In the genomic region with DNA sequence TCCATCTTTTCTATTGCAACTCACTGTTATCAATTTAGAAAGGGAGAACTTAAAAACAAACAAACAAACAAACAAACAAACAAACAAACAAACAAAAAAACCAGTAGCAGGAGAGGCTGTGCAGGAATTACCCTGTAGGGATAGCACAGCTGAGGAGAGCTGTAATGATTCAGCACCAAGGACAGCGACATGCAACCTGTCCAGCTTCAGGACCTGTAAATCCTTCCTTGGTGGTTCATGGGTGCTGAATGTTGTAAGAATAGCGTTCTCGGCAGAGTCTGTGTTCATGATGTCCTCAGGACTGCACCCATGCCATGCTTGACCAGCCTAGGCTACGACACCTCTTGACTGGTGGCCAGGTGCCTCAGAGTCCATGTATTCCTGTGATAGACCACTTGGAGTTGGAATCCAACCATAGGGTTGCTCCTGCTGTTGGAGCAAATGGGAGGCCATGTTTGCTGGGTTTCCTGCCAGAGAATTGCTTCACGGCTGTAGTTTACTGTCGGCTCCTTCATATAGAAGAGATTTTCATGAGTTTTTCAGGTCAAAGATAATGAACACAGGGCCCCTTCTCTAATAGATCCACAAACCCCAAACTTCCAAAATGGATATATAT, we compare ENCODE assay signal across 9 cellular contexts.
DNase-seq lines count a peak whose midpoint lies in the region; ATAC-seq and TF ChIP-seq lines count a peak whose summit lies in the region.
"Had no signal": no experiment of that assay in that cellular context is flagged by ENCODE, and none has a peak within 500 bp of the region (broad histone marks: within the 10 kb centered on the region; RNA-seq: fewer than 3 reads in every experiment).

No MANE protein-coding gene starts in this region.

- no peak overlapping the region for H3K27ac ChIP-seq in thyroid gland

- peak; percentile 77 for ATAC-seq in WTC11
- ATAC-seq in left ventricle myocardium superior, result peak; percentile 75
- no peak for ATAC-seq in GM21367 (IDR thresholded peaks at IDR 0.05; ENCODE audit: unreplicated experiment)
- no peak for ATAC-seq in HG02588 (IDR thresholded peaks at IDR 0.05; ENCODE audit: unreplicated experiment)

- 47 to 57% methylated on average over 6 of the region's 6 CpGs for WGBS in thyroid gland, 2 donors

- H3K4me3 Mint-ChIP-seq in WTC11, result no peak overlapping the region
- H3K4me3 Mint-ChIP-seq: activated naive CD4-positive, alpha-beta T cell treated with anti-CD3 and anti-CD28 coated beads, Interleukin-2, amount 50 U/mL, for 24 hours had no signal

- intact Hi-C loops in left ventricle myocardium superior (cut with micrococcal nuclease), result no loop called here
- intact Hi-C loops in thyroid gland (cut with DNase I), result no loop called here

- H3K27me3 Mint-ChIP-seq in WTC11 (ENCODE audit: low read depth), result no peaks in the 10 kb centered on the region; the same call in 1 of the 2 replicates
- H3K27me3 Mint-ChIP-seq: activated naive CD4-positive, alpha-beta T cell treated with anti-CD3 and anti-CD28 coated beads, Interleukin-2, amount 50 U/mL, for 24 hours had no signal

- CTCF ChIA-PET in HEK293T (lab: Yijun Ruan, JAX), result interaction anchor here (0.6 kb wide), 1 partner anchor 134 kb away, joined by 3 read pairs; no protein-coding TSS in a partner anchor
- CTCF ChIA-PET in WTC11 (lab: Charles Lee), result interaction anchor here (1.5 kb wide), 1 partner anchor 186 kb away, joined by 4 read pairs; no protein-coding TSS in a partner anchor

- POLR2A ChIA-PET in HEK293T (lab: Yijun Ruan, JAX) (no interaction called here), WTC11 (lab: Charles Lee) (interaction anchor here (0.5 to 0.6 kb wide), 2 partner anchors 30 to 292 kb away, joined by 3 to 6 read pairs; no protein-coding TSS in a partner anchor)

- peaks cover 25% of the 10 kb centered on the region for H3K4me1 Mint-ChIP-seq in WTC11
- H3K4me1 Mint-ChIP-seq: activated naive CD4-positive, alpha-beta T cell treated with anti-CD3 and anti-CD28 coated beads, Interleukin-2, amount 50 U/mL, for 24 hours had no signal

- TF ChIP-seq CTCF in WTC11 (IDR thresholded peaks at IDR 0.05), result no peak
- TF ChIP-seq CTCF in thyroid gland (IDR thresholded peaks at IDR 0.05), result no peak

- no peak overlapping the region for H3K27ac Mint-ChIP-seq in WTC11
- H3K27ac Mint-ChIP-seq: activated naive CD4-positive, alpha-beta T cell treated with anti-CD3 and anti-CD28 coated beads, Interleukin-2, amount 50 U/mL, for 24 hours had no signal

- no peaks in the 10 kb centered on the region for H3K27me3 ChIP-seq in thyroid gland

- no peaks in the 10 kb centered on the region for H3K36me3 ChIP-seq in thyroid gland

- H3K9me3 Mint-ChIP-seq in WTC11, result no peaks in the 10 kb centered on the region

- DNase-seq in AML-193 (lab: John Stamatoyannopoulos, UW) (peak; percentile 34 to 43), HEK293T (ENCODE audit: extremely low spot score) (peak; percentile 66), WTC11 (ENCODE audit: low spot score) (peak; percentile 70), left ventricle myocardium superior (peak; percentile 39), thyroid gland (peak; percentile 38 to 71), NCI-H69 (lab: John Stamatoyannopoulos, UW) (no peak)

- TF ChIP-seq POLR2A in thyroid gland (IDR thresholded peaks at IDR 0.05), result no peak

- H3K4me1 ChIP-seq in thyroid gland, result no peaks in the 10 kb centered on the region

- H3K9me3 ChIP-seq in thyroid gland, result no peaks in the 10 kb centered on the region

- no peaks in the 10 kb centered on the region for H3K36me3 Mint-ChIP-seq in WTC11
- H3K36me3 Mint-ChIP-seq: activated naive CD4-positive, alpha-beta T cell treated with anti-CD3 and anti-CD28 coated beads, Interleukin-2, amount 50 U/mL, for 24 hours had no signal

- no peak overlapping the region for H3K4me3 ChIP-seq in thyroid gland (replicated peaks in 1 of 3)

TF ChIP-seq in HEK293T, 16 proteins besides CTCF, POLR2A, EP300 and RAD21:
- TF ChIP-seq HDGF (IDR thresholded peaks at IDR 0.05; ENCODE audit: borderline replicate concordance) (no peak), FOXM1 (IDR thresholded peaks at IDR 0.05; ENCODE audit: borderline replicate concordance) (no peak), ZNF384 (IDR thresholded peaks at IDR 0.05) (no peak), CTBP1 (IDR thresholded peaks at IDR 0.05; ENCODE audit: borderline replicate concordance) (no peak), L3MBTL2 (conservative IDR thresholded peaks at IDR 0.05) (no peak), PKNOX1 (IDR thresholded peaks at IDR 0.05) (no peak), LEF1 (IDR thresholded peaks at IDR 0.05; ENCODE audit: borderline replicate concordance) (no peak), ARNT (IDR thresholded peaks at IDR 0.05) (no peak), NFRKB (IDR thresholded peaks at IDR 0.05) (no peak), SUZ12 (IDR thresholded peaks at IDR 0.05) (no peak), ELF4 (IDR thresholded peaks at IDR 0.05) (no peak)
TF ChIP-seq in HEK293T: peak in this region for 0.

TF ChIP-seq in WTC11, 78 proteins besides CTCF, POLR2A, EP300 and RAD21 (continues in another document):
- TF ChIP-seq NFYB (CRISPR knock-in tag; conservative IDR thresholded peaks at IDR 0.05; ENCODE audit: low read depth), result no peak
- peak; percentile 62; the same call in 1 of the 2 replicates for TF ChIP-seq CREM (CRISPR knock-in tag; IDR thresholded peaks at IDR 0.05)
- TF ChIP-seq ATF3 (CRISPR knock-in tag; conservative IDR thresholded peaks at IDR 0.05), result no peak
- TF ChIP-seq JUN (CRISPR knock-in tag; IDR thresholded peaks at IDR 0.05), result peak; percentile 87
- no peak; the same call in 1 of the 2 replicates for TF ChIP-seq RELA (CRISPR knock-in tag; IDR thresholded peaks at IDR 0.05; ENCODE audit: borderline replicate concordance)
- TF ChIP-seq, protein P1, sequence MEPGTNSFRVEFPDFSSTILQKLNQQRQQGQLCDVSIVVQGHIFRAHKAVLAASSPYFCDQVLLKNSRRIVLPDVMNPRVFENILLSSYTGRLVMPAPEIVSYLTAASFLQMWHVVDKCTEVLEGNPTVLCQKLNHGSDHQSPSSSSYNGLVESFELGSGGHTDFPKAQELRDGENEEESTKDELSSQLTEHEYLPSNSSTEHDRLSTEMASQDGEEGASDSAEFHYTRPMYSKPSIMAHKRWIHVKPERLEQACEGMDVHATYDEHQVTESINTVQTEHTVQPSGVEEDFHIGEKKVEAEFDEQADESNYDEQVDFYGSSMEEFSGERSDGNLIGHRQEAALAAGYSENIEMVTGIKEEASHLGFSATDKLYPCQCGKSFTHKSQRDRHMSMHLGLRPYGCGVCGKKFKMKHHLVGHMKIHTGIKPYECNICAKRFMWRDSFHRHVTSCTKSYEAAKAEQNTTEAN (CRISPR knock-in tag; IDR thresholded peaks at IDR 0.05), result peak; percentile 42; the same call in 1 of the 2 replicates
- TF ChIP-seq ZNF263 (CRISPR knock-in tag; IDR thresholded peaks at IDR 0.05; ENCODE audit: low read depth), result no peak
- no peak for TF ChIP-seq ZNF532 (CRISPR knock-in tag; IDR thresholded peaks at IDR 0.05; ENCODE audit: borderline replicate concordance)
- TF ChIP-seq, protein P2, sequence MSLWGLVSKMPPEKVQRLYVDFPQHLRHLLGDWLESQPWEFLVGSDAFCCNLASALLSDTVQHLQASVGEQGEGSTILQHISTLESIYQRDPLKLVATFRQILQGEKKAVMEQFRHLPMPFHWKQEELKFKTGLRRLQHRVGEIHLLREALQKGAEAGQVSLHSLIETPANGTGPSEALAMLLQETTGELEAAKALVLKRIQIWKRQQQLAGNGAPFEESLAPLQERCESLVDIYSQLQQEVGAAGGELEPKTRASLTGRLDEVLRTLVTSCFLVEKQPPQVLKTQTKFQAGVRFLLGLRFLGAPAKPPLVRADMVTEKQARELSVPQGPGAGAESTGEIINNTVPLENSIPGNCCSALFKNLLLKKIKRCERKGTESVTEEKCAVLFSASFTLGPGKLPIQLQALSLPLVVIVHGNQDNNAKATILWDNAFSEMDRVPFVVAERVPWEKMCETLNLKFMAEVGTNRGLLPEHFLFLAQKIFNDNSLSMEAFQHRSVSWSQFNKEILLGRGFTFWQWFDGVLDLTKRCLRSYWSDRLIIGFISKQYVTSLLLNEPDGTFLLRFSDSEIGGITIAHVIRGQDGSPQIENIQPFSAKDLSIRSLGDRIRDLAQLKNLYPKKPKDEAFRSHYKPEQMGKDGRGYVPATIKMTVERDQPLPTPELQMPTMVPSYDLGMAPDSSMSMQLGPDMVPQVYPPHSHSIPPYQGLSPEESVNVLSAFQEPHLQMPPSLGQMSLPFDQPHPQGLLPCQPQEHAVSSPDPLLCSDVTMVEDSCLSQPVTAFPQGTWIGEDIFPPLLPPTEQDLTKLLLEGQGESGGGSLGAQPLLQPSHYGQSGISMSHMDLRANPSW (CRISPR knock-in tag; conservative IDR thresholded peaks at IDR 0.05; ENCODE audit: low read depth), result no peak

Comparison
In these comparisons a context has a peak if more than half of its experiments do, and no peak if none do; other contexts are left out.
1. ATAC-seq: peak in WTC11 (single experiment) and left ventricle myocardium superior (single experiment); none in GM21367 (single experiment) and HG02588 (single experiment).